8 cellular contexts compared by ENCODE assay signal in genomic region chr20:62929051-62929538, GRCh38. TPM values are rescaled to one million over a fixed set of nuclear protein-coding genes. Genes with fewer than 3 reads are reported as not detected.
DNase-seq lines count a peak whose midpoint lies in the region; ATAC-seq and TF ChIP-seq lines count a peak whose summit lies in the region.

No MANE protein-coding gene starts in this region.

- H3K4me3 ChIP-seq in fibroblast of the aortic adventitia (ENCODE audit: low read depth, low read length) (peak overlapping the region; percentile 65), aorta (ENCODE audit: low read length in 2 of 2) (peak overlapping the region; percentile 17 to 69)

- H3K27ac ChIP-seq in aorta (ENCODE audit: low read depth in 1 of 2, low read length in 2 of 2) = peak overlapping the region in 1 of 2 donors; percentile 43

- peaks cover 0 to 2% of the 10 kb centered on the region in 2 donors for H3K36me3 ChIP-seq in aorta (ENCODE audit: control insufficient read depth in 1 of 2, insufficient read depth in 2 of 2, low read length in 1 of 2)

- H3K4me1 Mint-ChIP-seq in natural killer cell = peaks cover 39 to 52% of the 10 kb centered on the region in 2 donors

- H3K9me3 Mint-ChIP-seq in natural killer cell = no peaks in the 10 kb centered on the region

- no peaks in the 10 kb centered on the region for H3K9me3 ChIP-seq in aorta (ENCODE audit: control insufficient read depth, low read length)

- intact Hi-C loops in natural killer cell (cut with micrococcal nuclease) (loop anchor here (5.0 kb wide), 1 partner anchor 67 kb away; the partner anchor contains the start of gene TCFL5), aorta (cut with DNase I) (no loop called here)

- H3K36me3 Mint-ChIP-seq in natural killer cell = no peaks in the 10 kb centered on the region

- peak; percentile 39 to 50 (median 41) for ATAC-seq in natural killer cell
- ATAC-seq in aorta (ENCODE audit: low FRiP score) = peak; percentile 65
- no peak for ATAC-seq in GM21515 (IDR thresholded peaks at IDR 0.05; ENCODE audit: unreplicated experiment)

- H3K4me3 Mint-ChIP-seq in natural killer cell = peak overlapping the region; percentile 94

- no peaks in the 10 kb centered on the region for H3K4me1 ChIP-seq in aorta (ENCODE audit: control insufficient read depth in 1 of 2, insufficient read depth in 2 of 2, low read length in 2 of 2)

- H3K27me3 Mint-ChIP-seq in natural killer cell (ENCODE audit: low read depth in 2 of 2) = no peaks in the 10 kb centered on the region

- DNase-seq in COLO829 (ENCODE audit: low spot score) = peak; percentile 74
- peak; percentile 22 for DNase-seq in NOMO-1 treated with dmso at 0.1 percent for 144 hours (lab: John Stamatoyannopoulos, UW; ENCODE audit: unreplicated experiment)
- DNase-seq in activated effector memory CD4-positive, alpha-beta T cell treated with Interleukin-2 at 50 U/mL for 16 hours = peak; percentile 46
- peak; percentile 51 for DNase-seq in fibroblast of the aortic adventitia (ENCODE audit: low read depth)
- peak; percentile 49 for DNase-seq in natural killer cell
- peak; percentile 75 to 86 for DNase-seq in aorta
- no peak for DNase-seq in NCI-H2171 (lab: John Stamatoyannopoulos, UW)

- TF ChIP-seq CTCF in fibroblast of the aortic adventitia (IDR thresholded peaks at IDR 0.05; ENCODE audit: insufficient read depth, low read length) = no peak
- TF ChIP-seq CTCF in natural killer cell (IDR thresholded peaks at IDR 0.05) = no peak

- peak overlapping the region; percentile 90 to 95 for H3K27ac Mint-ChIP-seq in natural killer cell

- WGBS in aorta, 2 donors = 4 to 13% methylated on average over 34 to 44 of the region's 44 CpGs

- no peaks in the 10 kb centered on the region for H3K27me3 ChIP-seq in aorta (ENCODE audit: control insufficient read depth in 1 of 2, insufficient read depth in 2 of 2, low read length in 1 of 2)

RNA-seq across cellular contexts. Expression of gene DIDO1, which starts 2.8 kb away (rescaled TPM):
- total RNA-seq in fibroblast of the aortic adventitia (ENCODE audit: low replicate concordance) = 48.4 TPM in 2 replicates
- 100 to 1,000 TPM in 1 of 3 donors, 10 to 100 TPM in 2; 79.5 to 116 (median 83.4) TPM for total RNA-seq in natural killer cell
- total RNA-seq in aorta = 10 to 100 TPM; 45.8 to 64.2 TPM
- 10 to 100 TPM in 1 of 2 donors, 1 to 10 TPM in 1; 8.1 to 40.3 TPM for polyA plus RNA-seq in aorta

RNA-seq across cellular contexts. Expression of gene GID8, which starts 8.9 kb away (rescaled TPM):
- total RNA-seq in fibroblast of the aortic adventitia (ENCODE audit: low replicate concordance) = 27.7 and 35.4 TPM in 2 replicates
- 10 to 100 TPM; 45.1 to 60.1 (median 53.1) TPM for total RNA-seq in natural killer cell
- 10 to 100 TPM; 22.0 to 23.7 TPM for total RNA-seq in aorta
- 10 to 100 TPM in 1 of 2 donors, 1 to 10 TPM in 1; 8.9 to 15.0 TPM for polyA plus RNA-seq in aorta

RNA-seq across cellular contexts. Expression of gene SLC17A9, which starts 23.4 kb away (rescaled TPM):
- 0.41 and 2.0 TPM in 2 replicates for total RNA-seq in fibroblast of the aortic adventitia (ENCODE audit: low replicate concordance)
- 10 to 100 TPM; 22.3 to 24.0 (median 23.8) TPM for total RNA-seq in natural killer cell
- total RNA-seq in aorta = 10 to 100 TPM; 17.8 to 18.5 TPM
- polyA plus RNA-seq in aorta = 10 to 100 TPM in 1 of 2 donors, 1 to 10 TPM in 1; 5.3 to 54.5 TPM
